Comparison of ENCODE assay signal across 8 cellular contexts in the genomic region with DNA sequence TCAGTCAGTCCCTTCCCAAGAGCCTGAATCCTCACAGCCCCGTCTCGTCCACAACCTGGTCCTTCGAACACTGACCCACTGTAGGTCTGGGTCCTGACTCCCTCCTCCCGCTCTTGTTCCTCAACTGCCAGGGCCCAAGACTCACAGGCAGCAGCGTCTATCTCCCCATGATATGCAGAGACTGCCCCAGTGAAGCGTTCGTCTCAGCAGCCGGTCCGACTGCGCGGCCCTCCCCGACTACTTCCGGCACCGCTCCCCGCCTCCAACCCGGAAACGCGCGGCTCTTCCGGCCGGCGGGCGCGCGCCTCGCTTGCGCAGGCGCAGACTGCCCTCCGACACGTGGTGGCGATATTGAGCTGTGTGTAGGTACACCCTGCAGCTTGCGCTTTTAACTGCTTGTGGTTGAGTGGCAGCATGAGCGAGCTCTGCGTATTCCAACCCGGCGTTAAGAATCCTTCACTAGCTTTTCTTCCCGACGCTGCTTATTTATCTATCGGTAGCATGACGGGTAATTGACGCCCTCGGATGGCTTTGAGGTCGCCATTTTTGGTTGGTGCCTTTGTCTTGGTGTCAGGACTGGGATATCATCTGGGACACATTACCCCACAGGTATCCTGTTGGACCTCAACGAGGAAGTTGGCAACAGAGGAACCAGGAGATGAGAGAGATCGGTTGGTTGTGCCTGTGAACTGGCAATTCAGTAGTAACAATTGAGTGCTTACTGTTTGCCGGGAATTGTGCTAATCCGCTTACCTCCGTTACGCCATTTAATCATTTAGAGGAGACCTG. TPM values are rescaled to one million over a fixed set of nuclear protein-coding genes. Genes with fewer than 3 reads are reported as not detected.
DNase-seq lines count a peak whose midpoint lies in the region; ATAC-seq and TF ChIP-seq lines count a peak whose summit lies in the region.

A gene with protein sequence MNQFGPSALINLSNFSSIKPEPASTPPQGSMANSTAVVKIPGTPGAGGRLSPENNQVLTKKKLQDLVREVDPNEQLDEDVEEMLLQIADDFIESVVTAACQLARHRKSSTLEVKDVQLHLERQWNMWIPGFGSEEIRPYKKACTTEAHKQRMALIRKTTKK (minus strand): TSS at position 221 of the 789 bp plus-strand sequence. CDS start 20,986 bp downstream, outside the sequence.

- DNase-seq in CD1c-positive myeloid dendritic cell (ENCODE audit: extremely low spot score), result peak; percentile 99
- DNase-seq in NCI-H748 treated with DMSO at 0.1 percent for 48 hours (lab: John Stamatoyannopoulos, UW), result peak; percentile 69
- peak; percentile 87 to 88 for DNase-seq in activated CD4-positive, alpha-beta T cell treated with anti-CD3 and anti-CD28 coated beads, Interleukin-2, amount 50 U/mL, for 4 hours
- DNase-seq in dermis microvascular lymphatic vessel endothelial cell (ENCODE audit: low read depth in 2 of 2), result peak; percentile 91 to 97
- peak; percentile 89 to 97 for DNase-seq in lower leg skin (ENCODE audit: low spot score in 2 of 2)
- DNase-seq in stimulated activated CD4-positive, alpha-beta T cell treated with anti-CD3 and anti-CD28 coated beads, Interleukin-4, amount 100 ng/mL, for 48 hours (ENCODE audit: low read depth in 2 of 2), result peak; percentile 82 to 85

- ATAC-seq in GM19372 (IDR thresholded peaks at IDR 0.05; ENCODE audit: low read depth, unreplicated experiment) (peak; percentile 78), HG03558 (IDR thresholded peaks at IDR 0.05; ENCODE audit: extremely low read depth, unreplicated experiment) (peak; percentile 44)

- peak in 1 of 2 donors; percentile 72 for TF ChIP-seq POLR2A in lower leg skin (IDR thresholded peaks at IDR 0.05)

- intact Hi-C loops in lower leg skin (cut with DNase I; ENCODE audit: low total_unique reads), result loop anchor here (10.0 kb wide), 1 partner anchor 132 kb away; no protein-coding TSS in a partner anchor

- 0 to 1% methylated on average over 24 to 44 of the region's 49 CpGs for WGBS in lower leg skin, 2 donors

- no peak for TF ChIP-seq CTCF in lower leg skin (IDR thresholded peaks at IDR 0.05)

- peak within 1 kb of the TSS; percentile 79 for H3K4me3 ChIP-seq in lower leg skin (ENCODE audit: low read depth, poor library complexity, severe bottlenecking)

RNA-seq across cellular contexts. Expression of the gene that starts here (rescaled TPM):
- total RNA-seq in dermis microvascular lymphatic vessel endothelial cell (18.7 and 24.0 TPM in 2 replicates), lower leg skin (10 to 100 TPM; 19.3 to 28.8 (median 24.0) TPM)

Comparison
In these comparisons a context has a peak if more than half of its experiments do, and no peak if none do; other contexts are left out.
1. Peak in every context shown above with its lines: DNase-seq, ATAC-seq and H3K4me3 ChIP-seq.